In genomic region chr19:8506402-8506957, GRCh38 we compare ENCODE assay signal across 1 cellular context.
TF ChIP-seq lines count a peak whose summit lies in the region.

No MANE protein-coding gene starts in this region.

TF ChIP-seq in HEK293, 187 proteins besides CTCF, POLR2A, EP300 and RAD21 (continued from another document):
- TF ChIP-seq, protein P1, sequence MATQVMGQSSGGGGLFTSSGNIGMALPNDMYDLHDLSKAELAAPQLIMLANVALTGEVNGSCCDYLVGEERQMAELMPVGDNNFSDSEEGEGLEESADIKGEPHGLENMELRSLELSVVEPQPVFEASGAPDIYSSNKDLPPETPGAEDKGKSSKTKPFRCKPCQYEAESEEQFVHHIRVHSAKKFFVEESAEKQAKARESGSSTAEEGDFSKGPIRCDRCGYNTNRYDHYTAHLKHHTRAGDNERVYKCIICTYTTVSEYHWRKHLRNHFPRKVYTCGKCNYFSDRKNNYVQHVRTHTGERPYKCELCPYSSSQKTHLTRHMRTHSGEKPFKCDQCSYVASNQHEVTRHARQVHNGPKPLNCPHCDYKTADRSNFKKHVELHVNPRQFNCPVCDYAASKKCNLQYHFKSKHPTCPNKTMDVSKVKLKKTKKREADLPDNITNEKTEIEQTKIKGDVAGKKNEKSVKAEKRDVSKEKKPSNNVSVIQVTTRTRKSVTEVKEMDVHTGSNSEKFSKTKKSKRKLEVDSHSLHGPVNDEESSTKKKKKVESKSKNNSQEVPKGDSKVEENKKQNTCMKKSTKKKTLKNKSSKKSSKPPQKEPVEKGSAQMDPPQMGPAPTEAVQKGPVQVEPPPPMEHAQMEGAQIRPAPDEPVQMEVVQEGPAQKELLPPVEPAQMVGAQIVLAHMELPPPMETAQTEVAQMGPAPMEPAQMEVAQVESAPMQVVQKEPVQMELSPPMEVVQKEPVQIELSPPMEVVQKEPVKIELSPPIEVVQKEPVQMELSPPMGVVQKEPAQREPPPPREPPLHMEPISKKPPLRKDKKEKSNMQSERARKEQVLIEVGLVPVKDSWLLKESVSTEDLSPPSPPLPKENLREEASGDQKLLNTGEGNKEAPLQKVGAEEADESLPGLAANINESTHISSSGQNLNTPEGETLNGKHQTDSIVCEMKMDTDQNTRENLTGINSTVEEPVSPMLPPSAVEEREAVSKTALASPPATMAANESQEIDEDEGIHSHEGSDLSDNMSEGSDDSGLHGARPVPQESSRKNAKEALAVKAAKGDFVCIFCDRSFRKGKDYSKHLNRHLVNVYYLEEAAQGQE (tag by site-specific recombination; IDR thresholded peaks at IDR 0.05) = no peak
